8 cellular contexts compared by ENCODE assay signal in genomic region chr6:16511048-16511660, GRCh38.
DNase-seq lines count a peak whose midpoint lies in the region; ATAC-seq, FAIRE-seq and TF ChIP-seq lines count a peak whose summit lies in the region.

No MANE protein-coding gene starts in this region.

- peak; percentile 82 for ATAC-seq in Panc1

- H3K27ac ChIP-seq in Panc1 (ENCODE audit: low read length) (no peak overlapping the region), colonic mucosa (no peak overlapping the region), mesenchymal stem cell (ENCODE audit: low read length, poor library complexity, severe bottlenecking) (no peak overlapping the region)

- H3K27me3 ChIP-seq in Panc1 (ENCODE audit: control insufficient read depth, insufficient read depth, low read length) = no peaks in the 10 kb centered on the region
- H3K27me3 ChIP-seq in colonic mucosa = no peaks in the 10 kb centered on the region
- H3K27me3 ChIP-seq in mesenchymal stem cell (ENCODE audit: control insufficient read depth in 1 of 2, insufficient read depth in 1 of 2, low read length in 2 of 2) = no peaks in the 10 kb centered on the region

- no peak overlapping the region for H3K23ac ChIP-seq in mesenchymal stem cell (ENCODE audit: low read length in 2 of 2)

- peaks cover 17% of the 10 kb centered on the region for H3K79me1 ChIP-seq in mesenchymal stem cell (replicated peaks; ENCODE audit: low read length, poor library complexity, severe bottlenecking)

- no peak overlapping the region for H3K18ac ChIP-seq in mesenchymal stem cell (ENCODE audit: low read depth in 1 of 2, low read length in 2 of 2)

- TF ChIP-seq CTCF in Panc1 (IDR thresholded peaks at IDR 0.05) (peak; percentile 79), colonic mucosa (IDR thresholded peaks at IDR 0.05) (peak; percentile 56)

- H3K4me1 ChIP-seq in Panc1 (ENCODE audit: control insufficient read depth, insufficient read depth, low read length) (0 out of 2 replicates have a peak, but pooled peaks cover 3% of the 10 kb centered on the region), colonic mucosa (peaks cover 3% of the 10 kb centered on the region), mesenchymal stem cell (ENCODE audit: control insufficient read depth, insufficient read depth, low read depth, low read length) (no peaks in the 10 kb centered on the region)

- TF ChIP-seq POLR2A in GM12891 (IDR thresholded peaks at IDR 0.05; ENCODE audit: low read depth, low read length) = no peak

- H2BK15ac ChIP-seq in mesenchymal stem cell (ENCODE audit: low read depth, poor library complexity, severe bottlenecking) = no peak overlapping the region

- H3K4me3 ChIP-seq in Panc1 (ENCODE audit: low read depth in 2 of 2, low read length in 2 of 2) (no peak overlapping the region), colonic mucosa (no peak overlapping the region), mesenchymal stem cell (ENCODE audit: insufficient read depth in 1 of 2, low read depth in 1 of 2, low read length in 2 of 2) (no peak overlapping the region)

- H4K8ac ChIP-seq in mesenchymal stem cell (ENCODE audit: low read length) = no peak overlapping the region

- H3K4ac ChIP-seq in mesenchymal stem cell (ENCODE audit: low read depth in 1 of 2, low read length in 2 of 2) = no peak overlapping the region

- H2AFZ ChIP-seq in mesenchymal stem cell (ENCODE audit: low read depth, low read length) = no peak overlapping the region

- H3K36me3 ChIP-seq in Panc1 (ENCODE audit: control insufficient read depth, insufficient read depth, low read length) (no peaks in the 10 kb centered on the region), colonic mucosa (no peaks in the 10 kb centered on the region), mesenchymal stem cell (ENCODE audit: control insufficient read depth in 1 of 2, insufficient read depth in 2 of 2, low read depth in 1 of 2, low read length in 2 of 2) (peaks cover 3 to 10% of the 10 kb centered on the region in 2 experiments)

- H3K9ac ChIP-seq in colonic mucosa (ENCODE audit: low read depth in 2 of 2, low read length in 2 of 2) (no peak overlapping the region), mesenchymal stem cell (ENCODE audit: low read length) (no peak overlapping the region)

- no peak overlapping the region for H2AK5ac ChIP-seq in mesenchymal stem cell (ENCODE audit: low read length, severe bottlenecking)

- CTCF ChIA-PET in Panc1 (lab: Charles Lee) = interaction anchor here (0.7 kb wide), 1 partner anchor 382 kb away, joined by 3 read pairs; the partner anchor contains the start of gene MYLIP

- H4K91ac ChIP-seq in mesenchymal stem cell (ENCODE audit: low read length) = no peak overlapping the region

- no peak overlapping the region for H3K14ac ChIP-seq in mesenchymal stem cell (ENCODE audit: low read length in 2 of 2)

- POLR2A ChIA-PET in Panc1 (lab: Charles Lee) = no interaction called here

- intact Hi-C loops in Panc1 (cut with micrococcal nuclease; ENCODE audit: unreplicated experiment) = loop anchor here (5.0 to 10.0 kb wide), 2 partner anchors 201 to 254 kb away; partner anchors contain the start of gene ATXN1
- intact Hi-C loops in colonic mucosa (cut with DNase I) = loop anchor here (10.0 kb wide), 1 partner anchor 186 kb away; no protein-coding TSS in a partner anchor

- peak; percentile 78 for FAIRE-seq in GM12891 (lab: Jason Lieb, UNC)

- no peaks in the 10 kb centered on the region for H3K9me3 ChIP-seq in Panc1 (ENCODE audit: control insufficient read depth, insufficient read depth, low read depth, low read length)
- H3K9me3 ChIP-seq in colonic mucosa = no peaks in the 10 kb centered on the region
- no peaks in the 10 kb centered on the region for H3K9me3 ChIP-seq in mesenchymal stem cell (ENCODE audit: control insufficient read depth, low read length)

- no peak overlapping the region for H2BK5ac ChIP-seq in mesenchymal stem cell (ENCODE audit: low read depth, low read length, poor library complexity, severe bottlenecking)

- 94% methylated on average over 2 of the region's 4 CpGs for WGBS in mesenchymal stem cell

- no peak overlapping the region for H3K4me2 ChIP-seq in mesenchymal stem cell (ENCODE audit: low read length, poor library complexity, severe bottlenecking)

- DNase-seq in Ammon's horn (ENCODE audit: low spot score) (peak; percentile 74), GM12891 (ENCODE audit: insufficient read length, low spot score) (no peak), Panc1 (ENCODE audit: low read depth, low spot score) (peak; percentile 15), colonic mucosa (no peak), mesenchymal stem cell (peak; percentile 49), NCI-H187 treated with DMSO at 0.1 percent for 48 hours (lab: John Stamatoyannopoulos, UW) (no peak), NCI-H2107 (lab: John Stamatoyannopoulos, UW) (no peak), HK-2 (ENCODE audit: unreplicated experiment) (no peak)

- no peak overlapping the region for H2BK120ac ChIP-seq in mesenchymal stem cell (ENCODE audit: low read depth, low read length)

- in situ Hi-C loops in Panc1 (cut with HindIII; ENCODE audit: low pct_unique_long_range_greater_than_20kb, low sequenced_read_pairs) = no loop called here

- no TSS peak for BruUV-seq in Panc1 (replicated peaks; lab: Mats Ljungman, UMichigan)

- H2BK12ac ChIP-seq in mesenchymal stem cell (ENCODE audit: low read length in 2 of 2) = no peak overlapping the region

TF ChIP-seq in GM12891, 5 proteins besides CTCF, POLR2A, EP300 and RAD21:
- TF ChIP-seq POU2F2 (IDR thresholded peaks at IDR 0.05; ENCODE audit: low read depth, low read length) (no peak), POLR2AphosphoS5 (IDR thresholded peaks at IDR 0.05; ENCODE audit: low read depth, low read length) (no peak), SPI1 (IDR thresholded peaks at IDR 0.05; ENCODE audit: low read depth, low read length) (no peak), PAX5 (IDR thresholded peaks at IDR 0.05; ENCODE audit: insufficient read depth, low read length, severe bottlenecking) (no peak), TAF1 (IDR thresholded peaks at IDR 0.05; ENCODE audit: low read depth, low read length) (no peak)

Comparison
In these comparisons a context has a peak if more than half of its experiments do, and no peak if none do; other contexts are left out.
1. DNase-seq: peak in Ammon's horn (single experiment), Panc1 (single experiment) and mesenchymal stem cell (single experiment); none in GM12891 (single experiment), colonic mucosa (single experiment), NCI-H187 treated with DMSO at 0.1 percent for 48 hours (single experiment), NCI-H2107 (single experiment) and HK-2 (single experiment).